ENCODE assay signal across 11 cellular contexts in genomic region chr3:111739241-111739952, GRCh38.
DNase-seq lines count a peak whose midpoint lies in the region; ATAC-seq, FAIRE-seq and TF ChIP-seq lines count a peak whose summit lies in the region.
"Had no signal": no experiment of that assay in that cellular context is flagged by ENCODE, and none has a peak within 500 bp of the region (broad histone marks: within the 10 kb centered on the region; RNA-seq: fewer than 3 reads in every experiment).

No MANE protein-coding gene starts in this region.

- intact Hi-C loops in MCF 10A (cut with micrococcal nuclease): loop anchor here (1.0 kb wide), 2 partner anchors 64 to 121 kb away; no protein-coding TSS in a partner anchor

- H3K27me3 Mint-ChIP-seq in MCF 10A (ENCODE audit: insufficient read depth, unreplicated experiment): no peaks in the 10 kb centered on the region
- no peaks in the 10 kb centered on the region for H3K27me3 Mint-ChIP-seq in activated T-cell treated with anti-CD3 and anti-CD28 coated beads, Interleukin-2, amount 50 U/mL, for 24 hours
- H3K27me3 Mint-ChIP-seq: activated CD4-positive, alpha-beta memory T cell treated with anti-CD3 and anti-CD28 coated beads, Interleukin-2, amount 10 ng/mL, durations not matched to agents 7 days and 5 days had no signal

- H3K4me1 Mint-ChIP-seq in MCF 10A (ENCODE audit: insufficient read depth, unreplicated experiment): peaks cover 40% of the 10 kb centered on the region
- H3K4me1 Mint-ChIP-seq in activated T-cell treated with anti-CD3 and anti-CD28 coated beads, Interleukin-2, amount 50 U/mL, for 24 hours (ENCODE audit: low read depth): peaks cover 25% of the 10 kb centered on the region

- no peaks in the 10 kb centered on the region for H3K9me3 Mint-ChIP-seq in MCF 10A (ENCODE audit: unreplicated experiment)
- no peaks in the 10 kb centered on the region for H3K9me3 Mint-ChIP-seq in activated T-cell treated with anti-CD3 and anti-CD28 coated beads, Interleukin-2, amount 50 U/mL, for 24 hours

- CTCF ChIA-PET in MCF 10A (lab: Yijun Ruan, JAX): interaction anchor here (0.6 to 6.2 kb wide), 15 partner anchors 22 to 1253 kb away, joined by 3 to 69 read pairs (median 4); partner anchors contain the start of gene PHLDB2

- TSS peak; percentile 58 for BruUV-seq in MCF 10A (replicated peaks; lab: Mats Ljungman, UMichigan)

- ATAC-seq in left lobe of liver: peak; percentile 61

- TF ChIP-seq CTCF in MCF 10A (IDR thresholded peaks at IDR 0.05; ENCODE audit: unreplicated experiment): no peak

- no peaks in the 10 kb centered on the region for H3K36me3 Mint-ChIP-seq in MCF 10A (ENCODE audit: insufficient read depth, unreplicated experiment)
- H3K36me3 Mint-ChIP-seq in activated T-cell treated with anti-CD3 and anti-CD28 coated beads, Interleukin-2, amount 50 U/mL, for 24 hours (ENCODE audit: low read depth): peaks cover 4% of the 10 kb centered on the region

- FAIRE-seq in urothelium cell line (lab: Jason Lieb, UNC): peak; percentile 66

- DNase-seq in NCI-H345 (lab: John Stamatoyannopoulos, UW): peak; percentile 63
- no peak for DNase-seq in NCI-H345 treated with DMSO at 0.1 percent for 48 hours (lab: John Stamatoyannopoulos, UW; ENCODE audit: unreplicated experiment)
- DNase-seq in MCF 10A (ENCODE audit: unreplicated experiment): peak; percentile 96
- no peak for DNase-seq in left lobe of liver (ENCODE audit: low spot score)
- DNase-seq in urothelium cell line (ENCODE audit: low spot score): peak; percentile 77
- no peak for DNase-seq in NCI-H1694 (lab: John Stamatoyannopoulos, UW)
- DNase-seq in activated T-cell treated with anti-CD3 and anti-CD28 coated beads, Interleukin-2, amount 50 U/mL, for 24 hours: no peak
- DNase-seq in NCI-H748 treated with DMSO at 0.1 percent for 48 hours (lab: John Stamatoyannopoulos, UW): no peak
- DNase-seq: activated CD4-positive, alpha-beta memory T cell treated with anti-CD3 and anti-CD28 coated beads, Interleukin-2, amount 10 ng/mL, durations not matched to agents 7 days and 5 days; NCI-H446 treated with DMSO at 0.1 percent for 48 hours; substantia nigra had no signal

- no peak overlapping the region for H3K4me3 Mint-ChIP-seq in MCF 10A (ENCODE audit: unreplicated experiment)
- no peak overlapping the region for H3K4me3 Mint-ChIP-seq in activated T-cell treated with anti-CD3 and anti-CD28 coated beads, Interleukin-2, amount 50 U/mL, for 24 hours
- H3K4me3 Mint-ChIP-seq: activated CD4-positive, alpha-beta memory T cell treated with anti-CD3 and anti-CD28 coated beads, Interleukin-2, amount 10 ng/mL, durations not matched to agents 7 days and 5 days had no signal

- H3K27ac Mint-ChIP-seq in MCF 10A (ENCODE audit: low read depth, unreplicated experiment): peak overlapping the region; percentile 58
- no peak overlapping the region for H3K27ac Mint-ChIP-seq in activated T-cell treated with anti-CD3 and anti-CD28 coated beads, Interleukin-2, amount 50 U/mL, for 24 hours
- H3K27ac Mint-ChIP-seq: activated CD4-positive, alpha-beta memory T cell treated with anti-CD3 and anti-CD28 coated beads, Interleukin-2, amount 10 ng/mL, durations not matched to agents 7 days and 5 days had no signal

- POLR2A ChIA-PET in MCF 10A (lab: Yijun Ruan, JAX): interaction anchor here (0.5 to 6.1 kb wide), 25 partner anchors 9 to 239 kb away, joined by 3 to 151 read pairs (median 7); partner anchors contain the start of genes ABHD10 and PHLDB2

Comparison
In these comparisons a context has a peak if more than half of its experiments do, and no peak if none do; other contexts are left out.
1. DNase-seq: peak in NCI-H345 (single experiment), MCF 10A (single experiment) and urothelium cell line (single experiment); none in NCI-H345 treated with DMSO at 0.1 percent for 48 hours (single experiment), left lobe of liver (single experiment), NCI-H1694 (single experiment), activated T-cell treated with anti-CD3 and anti-CD28 coated beads, Interleukin-2, amount 50 U/mL, for 24 hours (single experiment) and NCI-H748 treated with DMSO at 0.1 percent for 48 hours (single experiment).